Comparison of ENCODE assay signal across 8 cellular contexts in genomic region chr10:63700209-63700934, GRCh38.
DNase-seq lines count a peak whose midpoint lies in the region; ATAC-seq and TF ChIP-seq lines count a peak whose summit lies in the region.

No MANE protein-coding gene starts in this region.

- DNase-seq in ELR (ENCODE audit: low read depth), result peak; percentile 98
- DNase-seq in PC-9, result peak; percentile 60 to 92
- DNase-seq in sciatic nerve (ENCODE audit: low spot score), result no peak
- no peak for DNase-seq in GM13976 (ENCODE audit: low spot score)
- no peak for DNase-seq in SIG-M5 (lab: John Stamatoyannopoulos, UW)

- peaks cover 28% of the 10 kb centered on the region for H3F3A ChIP-seq in PC-9 (ENCODE audit: insufficient read depth, low read depth)

- no peaks in the 10 kb centered on the region for H3K79me2 ChIP-seq in PC-9 (ENCODE audit: low read depth)

- H3K4me3 ChIP-seq in PC-9, result no peak overlapping the region

- H3K27me3 ChIP-seq in PC-9 (ENCODE audit: insufficient read depth, low read depth), result no peaks in the 10 kb centered on the region

- no peaks in the 10 kb centered on the region for H3K9me2 ChIP-seq in PC-9 (ENCODE audit: insufficient read depth)

- POLR2A ChIA-PET in PC-9 (lab: Charles Lee; ENCODE audit: unreplicated experiment), result interaction anchor here (0.5 kb wide), 1 partner anchor 729 kb away, joined by 3 read pairs; no protein-coding TSS in a partner anchor

- ATAC-seq in esophagus mucosa (peak; percentile 74), sciatic nerve (peak; percentile 82), HG02759 (IDR thresholded peaks at IDR 0.05; ENCODE audit: unreplicated experiment) (no peak), GM21447 (IDR thresholded peaks at IDR 0.05; ENCODE audit: unreplicated experiment) (no peak)

- in situ Hi-C loops in GM13976 (cut with MboI; ENCODE audit: low sequenced_read_pairs, unreplicated experiment), result no loop called here

- H2AFZ ChIP-seq in PC-9, result peak overlapping the region; percentile 1; the same call in 1 of the 2 replicates

- no peaks in the 10 kb centered on the region for H3K36me3 ChIP-seq in PC-9 (ENCODE audit: low read depth)

- CTCF ChIA-PET in PC-9 (lab: Charles Lee), result no interaction called here

- no peak for TF ChIP-seq CTCF in PC-9 (conservative IDR thresholded peaks at IDR 0.05)
- no peak for TF ChIP-seq CTCF in GM13976 (IDR thresholded peaks at IDR 0.05; ENCODE audit: borderline replicate concordance, control extremely low read depth, extremely low read depth, insufficient read depth, missing control alignments)

- no peaks in the 10 kb centered on the region for H4K20me1 ChIP-seq in PC-9 (ENCODE audit: insufficient read depth)

- peaks cover 43% of the 10 kb centered on the region for H3K4me1 ChIP-seq in PC-9 (replicated peaks; ENCODE audit: insufficient read depth)

- peak overlapping the region; percentile 37 for H3K4me2 ChIP-seq in PC-9

- no peaks in the 10 kb centered on the region; the same call in 1 of the 2 replicates for H3K9me3 ChIP-seq in PC-9 (ENCODE audit: insufficient read depth, low read depth)

- peak overlapping the region; percentile 77 for H3K27ac ChIP-seq in PC-9

- BruUV-seq in PC-9 (replicated peaks; lab: Mats Ljungman, UMichigan), result no TSS peak

- intact Hi-C loops in PC-9 (cut with micrococcal nuclease; ENCODE audit: unreplicated experiment), result no loop called here
- intact Hi-C loops in sciatic nerve (cut with DNase I), result no loop called here

Comparison
In these comparisons a context has a peak if more than half of its experiments do, and no peak if none do; other contexts are left out.
1. DNase-seq: peak in ELR (single experiment) and PC-9 (2 of 2); none in sciatic nerve (single experiment), GM13976 (single experiment) and SIG-M5 (single experiment).
2. ATAC-seq: peak in esophagus mucosa (single experiment) and sciatic nerve (single experiment); none in HG02759 (single experiment) and GM21447 (single experiment).